ENCODE assay signal across 1 cellular context in genomic region chr12:68878283-68878682, GRCh38.
TF ChIP-seq lines count a peak whose summit lies in the region.

No MANE protein-coding gene starts in this region.

TF ChIP-seq in K562, 482 proteins besides CTCF, POLR2A, EP300 and RAD21:
- TF ChIP-seq RREB1 (CRISPR knock-in tag; IDR thresholded peaks at IDR 0.05) (no peak), ZNF316 (IDR thresholded peaks at IDR 0.05) (0 out of 2 replicates have a peak, but pooled peaks have one; percentile 19), C11orf30 (IDR thresholded peaks at IDR 0.05; ENCODE audit: low read depth) (0 out of 2 replicates have a peak, but pooled peaks have one; percentile 22)
